ENCODE assay signal across 14 cellular contexts in genomic region chr5:80217667-80218066, GRCh38. TPM values are rescaled to one million over a fixed set of nuclear protein-coding genes. Genes with fewer than 3 reads are reported as not detected.
DNase-seq lines count a peak whose midpoint lies in the region; ATAC-seq and TF ChIP-seq lines count a peak whose summit lies in the region.
"Had no signal": no experiment of that assay in that cellular context is flagged by ENCODE, and none has a peak within 500 bp of the region (broad histone marks: within the 10 kb centered on the region; RNA-seq: fewer than 3 reads in every experiment).

No MANE protein-coding gene starts in this region.

- H3K36me3 Mint-ChIP-seq in activated CD8-positive, alpha-beta memory T cell treated with anti-CD3 and anti-CD28 coated beads, Interleukin-2, amount 10 ng/mL, durations not matched to agents 7 days and 5 days: peaks cover 18% of the 10 kb centered on the region

- H3K4me3 ChIP-seq in OCI-LY1 (ENCODE audit: low read depth, low read length, poor library complexity, severe bottlenecking): peak overlapping the region; percentile 44
- H3K4me3 ChIP-seq in gastrocnemius medialis: no peak overlapping the region
- no peak overlapping the region for H3K4me3 ChIP-seq in mesendoderm (ENCODE audit: low read length)
- H3K4me3 ChIP-seq: HAP-1, vagina had no signal

- H2BK5ac ChIP-seq in mesendoderm (ENCODE audit: low read length): no peak overlapping the region

- H3K36me3 ChIP-seq in OCI-LY1 (ENCODE audit: insufficient read depth, low read length) (peaks cover 27% of the 10 kb centered on the region), gastrocnemius medialis (no peaks in the 10 kb centered on the region), mesendoderm (ENCODE audit: control insufficient read depth, insufficient read depth, low read length) (no peaks in the 10 kb centered on the region)
- H3K36me3 ChIP-seq: HAP-1, vagina had no signal

- CTCF ChIA-PET in activated CD8-positive, alpha-beta memory T cell treated with anti-CD3 and anti-CD28 coated beads, Interleukin-2, amount 10 ng/mL, durations not matched to agents 7 days and 5 days (lab: Charles Lee): interaction anchor here (1.2 to 5.3 kb wide), 8 partner anchors 10 to 134 kb away, joined by 3 to 31 read pairs (median 7); partner anchors contain the start of gene SERINC5

- H3K18ac ChIP-seq in mesendoderm (ENCODE audit: low read length): no peak overlapping the region

- TF ChIP-seq POLR2A in gastrocnemius medialis (IDR thresholded peaks at IDR 0.05): no peak

- H3K9me2 ChIP-seq in OCI-LY1 (ENCODE audit: low read depth, low read length): no peaks in the 10 kb centered on the region

- no peaks in the 10 kb centered on the region for H4K20me1 ChIP-seq in OCI-LY1 (ENCODE audit: insufficient read depth, low read length)

- in situ Hi-C loops in gastrocnemius medialis (cut with MboI; ENCODE audit: low sequenced_read_pairs in 4 of 4): no loop called here

- H2AFZ ChIP-seq in OCI-LY1 (ENCODE audit: low read length): no peak overlapping the region

- H3K27ac Mint-ChIP-seq in activated CD8-positive, alpha-beta memory T cell treated with anti-CD3 and anti-CD28 coated beads, Interleukin-2, amount 10 ng/mL, durations not matched to agents 7 days and 5 days: peak overlapping the region; percentile 81

- peaks cover 67% of the 10 kb centered on the region for H3K4me1 Mint-ChIP-seq in activated CD8-positive, alpha-beta memory T cell treated with anti-CD3 and anti-CD28 coated beads, Interleukin-2, amount 10 ng/mL, durations not matched to agents 7 days and 5 days

- peaks cover 12% of the 10 kb centered on the region for H3K79me1 ChIP-seq in mesendoderm (ENCODE audit: low read length)

- no CpG with 5 or more reads among the region's 2 CpGs for WGBS in mesendoderm (ENCODE audit: extremely low coverage, insufficient coverage, low lambda C conversion rate)

- peak overlapping the region; percentile 79 for H3K4me2 ChIP-seq in OCI-LY1 (ENCODE audit: low read length)
- H3K4me2 ChIP-seq in mesendoderm (ENCODE audit: low read length): no peak overlapping the region

- H3K9ac ChIP-seq in OCI-LY1 (ENCODE audit: low read length): peak overlapping the region; percentile 64
- no peak overlapping the region for H3K9ac ChIP-seq in mesendoderm (ENCODE audit: low read length)

- TF ChIP-seq CTCF in OCI-LY1 (IDR thresholded peaks at IDR 0.05; ENCODE audit: low read length): no peak
- no peak for TF ChIP-seq CTCF in gastrocnemius medialis (IDR thresholded peaks at IDR 0.05 in 4 of 5, conservative IDR thresholded peaks at IDR 0.05 in 1 of 5)

- no peak overlapping the region for H4K8ac ChIP-seq in mesendoderm (ENCODE audit: low read depth, low read length)

- H3K23ac ChIP-seq in mesendoderm (ENCODE audit: low read length): no peak overlapping the region

- H3F3A ChIP-seq in OCI-LY1 (ENCODE audit: insufficient read depth, low read length): 0 out of 2 replicates have a peak, but pooled peaks cover 4% of the 10 kb centered on the region

- intact Hi-C loops in gastrocnemius medialis (cut with DNase I; ENCODE audit: low total_unique reads): loop anchor here (1.0 to 2.0 kb wide), 2 partner anchors 24 to 37 kb away; no protein-coding TSS in a partner anchor

- H3K79me2 ChIP-seq in OCI-LY1 (ENCODE audit: insufficient read depth, low read length) (peaks cover 75% of the 10 kb centered on the region), mesendoderm (ENCODE audit: control insufficient read depth, insufficient read depth, low read length) (peaks cover 31% of the 10 kb centered on the region)

- H3K9me3 ChIP-seq in OCI-LY1 (ENCODE audit: low read length) (no peaks in the 10 kb centered on the region), gastrocnemius medialis (no peaks in the 10 kb centered on the region)
- H3K9me3 ChIP-seq: HAP-1, vagina had no signal

- H3K27me3 ChIP-seq in OCI-LY1 (ENCODE audit: insufficient read depth, low read length) (no peaks in the 10 kb centered on the region), gastrocnemius medialis (no peaks in the 10 kb centered on the region), mesendoderm (ENCODE audit: insufficient read depth, low read length, poor library complexity) (no peaks in the 10 kb centered on the region)
- H3K27me3 ChIP-seq: vagina had no signal

- peak overlapping the region; percentile 73 for H3K4me3 Mint-ChIP-seq in activated CD8-positive, alpha-beta memory T cell treated with anti-CD3 and anti-CD28 coated beads, Interleukin-2, amount 10 ng/mL, durations not matched to agents 7 days and 5 days

- no peak overlapping the region for H2BK120ac ChIP-seq in mesendoderm (ENCODE audit: low read depth, low read length)

- H3K27ac ChIP-seq in OCI-LY1 (ENCODE audit: low read depth, low read length, poor library complexity, severe bottlenecking) (peak overlapping the region; percentile 89), cingulate gyrus (ENCODE audit: low read depth, low read length) (peak overlapping the region; percentile 22), gastrocnemius medialis (peak overlapping the region in 3 of 4 donors; percentile 6 to 33 (median 27)), mesendoderm (ENCODE audit: low read depth, low read length) (no peak overlapping the region)
- H3K27ac ChIP-seq: vagina had no signal

- no peak overlapping the region for H2AK5ac ChIP-seq in mesendoderm (ENCODE audit: low read length)

- H3K56ac ChIP-seq in mesendoderm (ENCODE audit: low read length): no peak overlapping the region

- no peak overlapping the region for H3K4ac ChIP-seq in mesendoderm (ENCODE audit: low read depth, low read length)

- peaks cover 4% of the 10 kb centered on the region for H3K9me3 Mint-ChIP-seq in activated CD8-positive, alpha-beta memory T cell treated with anti-CD3 and anti-CD28 coated beads, Interleukin-2, amount 10 ng/mL, durations not matched to agents 7 days and 5 days (ENCODE audit: low read depth)

- no peak overlapping the region for H4K5ac ChIP-seq in mesendoderm (ENCODE audit: low read length)

- no peak overlapping the region for H2BK15ac ChIP-seq in mesendoderm (replicated peaks; ENCODE audit: low read depth)

- no peaks in the 10 kb centered on the region for H3K27me3 Mint-ChIP-seq in activated CD8-positive, alpha-beta memory T cell treated with anti-CD3 and anti-CD28 coated beads, Interleukin-2, amount 10 ng/mL, durations not matched to agents 7 days and 5 days

- no peak for DNase-seq in activated CD8-positive, alpha-beta memory T cell treated with anti-CD3 and anti-CD28 coated beads, Interleukin-2, amount 10 ng/mL, durations not matched to agents 7 days and 5 days
- no peak for DNase-seq in activated CD8-positive, alpha-beta memory T cell treated with anti-CD3 and anti-CD28 coated beads, Interleukin-2, amount 50 U/mL, for 4 hours
- DNase-seq in gastrocnemius medialis (no peak), GDM1 (lab: John Stamatoyannopoulos, UW) (no peak), SKM-1 (lab: John Stamatoyannopoulos, UW; ENCODE audit: unreplicated experiment) (no peak), mesendoderm (no peak)
- DNase-seq: dermis blood vessel endothelial cell, NCI-H1417, RPMI8226, small intestine had no signal

- H3K4me1 ChIP-seq in OCI-LY1 (ENCODE audit: insufficient read depth, low read length, severe bottlenecking): peaks cover 97% of the 10 kb centered on the region
- peaks cover 15 to 20% of the 10 kb centered on the region in 2 donors for H3K4me1 ChIP-seq in gastrocnemius medialis
- H3K4me1 ChIP-seq in mesendoderm (ENCODE audit: control insufficient read depth, low read depth, low read length): no peaks in the 10 kb centered on the region
- H3K4me1 ChIP-seq: HAP-1 had no signal

- ATAC-seq in activated CD8-positive, alpha-beta memory T cell treated with anti-CD3 and anti-CD28 coated beads, Interleukin-2, amount 10 ng/mL, durations not matched to agents 7 days and 5 days: no peak
- ATAC-seq in gastrocnemius medialis: no peak

RNA-seq across cellular contexts. Expression of gene SERINC5, which starts 38.2 kb away (rescaled TPM):
- total RNA-seq in activated CD8-positive, alpha-beta memory T cell treated with anti-CD3 and anti-CD28 coated beads, Interleukin-2, amount 10 ng/mL, durations not matched to agents 7 days and 5 days: 10 to 100 TPM; 26.8 to 38.0 TPM
- 1 to 10 TPM; 1.4 to 5.3 (median 3.0) TPM for total RNA-seq in gastrocnemius medialis
- 39.2 TPM for polyA plus RNA-seq in mesendoderm (2013, experiment 1 of 2)
- polyA plus RNA-seq in mesendoderm (2013, experiment 2 of 2): 42.4 TPM

Comparison
In these comparisons a context has a peak if more than half of its experiments do, and no peak if none do; other contexts are left out.
1. RNA of gene SERINC5, which starts 38.2 kb away (total RNA-seq): 26.8 to 38.0 TPM in activated CD8-positive, alpha-beta memory T cell treated with anti-CD3 and anti-CD28 coated beads, Interleukin-2, amount 10 ng/mL, durations not matched to agents 7 days and 5 days; 1.4 to 5.3 TPM in gastrocnemius medialis; every median in the first group is over 4 times any median in the second.